In the genomic region with DNA sequence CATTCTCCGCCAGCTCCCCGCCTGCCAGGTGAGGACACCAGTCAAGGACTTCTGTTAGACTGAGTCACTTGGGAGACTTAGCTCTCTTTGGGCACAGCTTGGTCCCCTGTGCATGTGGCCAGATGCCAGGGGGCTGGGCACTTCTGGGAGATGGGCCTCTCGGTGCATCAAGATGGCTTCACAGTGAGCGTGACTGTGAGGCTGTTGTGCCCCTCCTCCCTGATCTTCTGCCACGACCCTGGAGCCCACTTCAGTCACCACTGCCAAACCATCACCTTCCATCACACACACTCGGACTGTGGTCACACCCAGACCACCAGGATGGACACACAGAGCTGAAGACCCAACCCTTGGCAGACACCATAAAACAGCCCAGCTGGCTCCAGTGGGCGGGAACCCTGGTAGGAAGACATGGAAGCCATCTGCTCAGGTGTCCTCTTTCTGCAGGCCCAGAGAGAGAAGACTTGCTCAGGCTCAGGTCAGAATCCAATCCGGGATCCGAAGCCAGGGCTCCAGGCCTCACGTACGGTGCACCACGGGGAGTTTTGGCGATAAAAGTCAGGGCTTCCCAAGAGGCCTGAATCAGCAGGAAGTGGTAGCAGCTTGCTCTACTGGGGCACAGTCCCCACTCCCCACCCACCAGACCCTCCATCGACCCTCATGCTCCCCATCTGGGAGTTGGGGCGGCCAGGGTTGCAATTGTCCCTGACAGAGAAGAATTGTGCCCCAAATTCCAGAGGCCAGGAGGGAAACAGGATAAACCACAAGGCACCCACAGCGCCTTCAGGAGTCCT, we compare ENCODE assay signal across 16 cellular contexts. TPM values are rescaled to one million over a fixed set of nuclear protein-coding genes. Genes with fewer than 3 reads are reported as not detected.
DNase-seq lines count a peak whose midpoint lies in the region; ATAC-seq, FAIRE-seq and TF ChIP-seq lines count a peak whose summit lies in the region.
"Had no signal": no experiment of that assay in that cellular context is flagged by ENCODE, and none has a peak within 500 bp of the region (broad histone marks: within the 10 kb centered on the region; RNA-seq: fewer than 3 reads in every experiment).

No MANE protein-coding gene starts in this region.

- no peak overlapping the region for H3K9ac ChIP-seq in endodermal cell (ENCODE audit: extremely low read depth, low read length, poor library complexity, severe bottlenecking)
- H3K9ac ChIP-seq in HepG2 (ENCODE audit: insufficient read depth, low read depth, low read length), result no peak overlapping the region

- peak overlapping the region; percentile 94 for H3K27ac Mint-ChIP-seq in activated T-cell treated with anti-CD3 and anti-CD28 coated beads, Interleukin-2, amount 50 U/mL, for 24 hours
- H3K27ac Mint-ChIP-seq in T-cell, result peak overlapping the region; percentile 95 to 96
- no peak overlapping the region for H3K27ac Mint-ChIP-seq in endodermal cell

- H3K79me2 ChIP-seq in HepG2 (ENCODE audit: insufficient read depth, low read length), result no peaks in the 10 kb centered on the region

- H3K4me2 ChIP-seq in HepG2 (ENCODE audit: low read depth, low read length), result no peak overlapping the region
- H3K4me2 ChIP-seq: PC-9 had no signal

- H3K4me3 Mint-ChIP-seq in activated T-cell treated with anti-CD3 and anti-CD28 coated beads, Interleukin-2, amount 50 U/mL, for 24 hours, result peak overlapping the region; percentile 52
- H3K4me3 Mint-ChIP-seq in T-cell, result peak overlapping the region in 1 of 3 donors; percentile 72
- no peak overlapping the region for H3K4me3 Mint-ChIP-seq in endodermal cell

- H3K9me3 Mint-ChIP-seq in activated T-cell treated with anti-CD3 and anti-CD28 coated beads, Interleukin-2, amount 50 U/mL, for 24 hours, result no peaks in the 10 kb centered on the region
- H3K9me3 Mint-ChIP-seq in T-cell, result no peaks in the 10 kb centered on the region
- H3K9me3 Mint-ChIP-seq in endodermal cell, result peaks cover 3% of the 10 kb centered on the region

- H4K20me1 ChIP-seq in HepG2 (ENCODE audit: insufficient read depth, low read length), result no peaks in the 10 kb centered on the region

- ATAC-seq in T-cell (replicated peaks in 1 of 4) (no peak), gastrocnemius medialis (peak in 1 of 2 donors; percentile 48), HepG2 (no peak)

- no peak overlapping the region for H2AFZ ChIP-seq in HepG2 (ENCODE audit: low read length)
- H2AFZ ChIP-seq: PC-9 had no signal

- TF ChIP-seq CTCF in endodermal cell (conservative IDR thresholded peaks at IDR 0.05), result no peak
- no peak for TF ChIP-seq CTCF in gastrocnemius medialis (IDR thresholded peaks at IDR 0.05 in 4 of 5, conservative IDR thresholded peaks at IDR 0.05 in 1 of 5)
- no peak for TF ChIP-seq CTCF in GM13977 (IDR thresholded peaks at IDR 0.05; ENCODE audit: extremely low read depth, insufficient read depth, missing control alignments)
- TF ChIP-seq CTCF in HepG2 (CRISPR knock-in tag; IDR thresholded peaks at IDR 0.05), result no peak

- H3K27me3 ChIP-seq in endodermal cell (ENCODE audit: control insufficient read depth, insufficient read depth, low read length, poor library complexity, severe bottlenecking) (no peaks in the 10 kb centered on the region), gastrocnemius medialis (no peaks in the 10 kb centered on the region), HepG2 (ENCODE audit: control insufficient read depth in 1 of 2, insufficient read depth in 2 of 2, low read length in 2 of 2) (peaks cover 0 to 22% of the 10 kb centered on the region in 2 experiments; a peak in 4 of 5 replicates)

- FAIRE-seq in HepG2 (lab: Jason Lieb, UNC), result no peak

- CTCF ChIA-PET in T-cell (lab: Charles Lee), result interaction anchor here (0.5 to 1.1 kb wide), 3 partner anchors 21 to 103 kb away, joined by 3 to 4 read pairs (median 3); no protein-coding TSS in a partner anchor
- CTCF ChIA-PET in HepG2 (lab: Yijun Ruan, JAX; ENCODE audit: low intra/inter-chr PET ratio, low total read pairs), result no interaction called here

- POLR2A ChIA-PET in T-cell (lab: Charles Lee), result no interaction called here
- POLR2A ChIA-PET in HepG2 (lab: Yijun Ruan, JAX), result no interaction called here

- H3K27ac ChIP-seq in endodermal cell (ENCODE audit: low read depth, low read length) (peak overlapping the region; percentile 12), gastrocnemius medialis (peak overlapping the region in 3 of 4 donors; percentile 24 to 60 (median 25)), HepG2 (ENCODE audit: extremely low read length, insufficient read depth, low read length) (no peak overlapping the region)
- H3K27ac ChIP-seq: PC-9 had no signal

- H3K36me3 ChIP-seq in endodermal cell (ENCODE audit: control insufficient read depth, insufficient read depth, low read length), result no peaks in the 10 kb centered on the region
- H3K36me3 ChIP-seq in gastrocnemius medialis, result no peaks in the 10 kb centered on the region
- H3K36me3 ChIP-seq in HepG2 (replicated peaks in 1 of 2; ENCODE audit: control insufficient read depth in 1 of 2, insufficient read depth in 2 of 2, low read length in 2 of 2), result no peaks in the 10 kb centered on the region

- TF ChIP-seq EP300 in HepG2 (IDR thresholded peaks at IDR 0.05; ENCODE audit: low read depth in 2 of 2, low read length in 2 of 2), result no peak
- TF ChIP-seq EP300 in HepG2 (CRISPR knock-in tag; IDR thresholded peaks at IDR 0.05; ENCODE audit: borderline replicate concordance), result no peak

- peak; percentile 38 for DNase-seq in activated T-cell treated with anti-CD3 and anti-CD28 coated beads, Interleukin-2, amount 50 U/mL, for 24 hours
- DNase-seq in activated T-cell treated with anti-CD3 and anti-CD28 coated beads for 4 hours (no peak), T-cell (peak in 1 of 34 experiments; percentile 21), endodermal cell (no peak), gastrocnemius medialis (no peak), GM13977 (ENCODE audit: low spot score) (no peak), HepG2 (ENCODE audit: low spot score) (no peak), AG08395 (ENCODE audit: low spot score) (no peak)
- DNase-seq: activated CD4-positive, alpha-beta T cell treated with anti-CD3 and anti-CD28 coated beads, Interleukin-2, amount 50 U/mL, for 1 hour; anterior cingulate cortex; dermis blood vessel endothelial cell; NCI-H510A; stimulated activated CD4-positive, alpha-beta T cell treated with anti-CD3 and anti-CD28 coated beads, Interleukin-1b, Interleukin-23, amount 100 ng/mL, for 48 hours had no signal

- H3K27me3 Mint-ChIP-seq in activated T-cell treated with anti-CD3 and anti-CD28 coated beads, Interleukin-2, amount 50 U/mL, for 24 hours, result no peaks in the 10 kb centered on the region
- no peaks in the 10 kb centered on the region for H3K27me3 Mint-ChIP-seq in T-cell
- H3K27me3 Mint-ChIP-seq in endodermal cell (ENCODE audit: insufficient read depth), result no peaks in the 10 kb centered on the region
- H3K27me3 Mint-ChIP-seq: progenitor cell of endocrine pancreas had no signal

- peaks cover 83% of the 10 kb centered on the region for H3K36me3 Mint-ChIP-seq in activated T-cell treated with anti-CD3 and anti-CD28 coated beads, Interleukin-2, amount 50 U/mL, for 24 hours (ENCODE audit: low read depth)
- H3K36me3 Mint-ChIP-seq in T-cell (no peaks in the 10 kb centered on the region), endodermal cell (ENCODE audit: low read depth) (no peaks in the 10 kb centered on the region)

- no TSS peak for BruUV-seq in HepG2 (replicated peaks; lab: Mats Ljungman, UMichigan)

- WGBS in endodermal cell (ENCODE audit: insufficient coverage in 1 of 2, insufficient read length in 1 of 2), 2 experiments, result 90 to 97% methylated on average over 14 to 16 of the region's 16 CpGs
- 12% methylated on average over 5 of the region's 16 CpGs for WGBS in HepG2 (ENCODE audit: low lambda C conversion rate)

- TF ChIP-seq POLR2A in gastrocnemius medialis (IDR thresholded peaks at IDR 0.05), result no peak
- TF ChIP-seq POLR2A in HepG2 (IDR thresholded peaks at IDR 0.05; ENCODE audit: insufficient read depth in 1 of 2, low read depth in 2 of 2, low read length in 2 of 2), result no peak

- H3K4me1 ChIP-seq in endodermal cell (ENCODE audit: control insufficient read depth, insufficient read depth, low read length) (no peaks in the 10 kb centered on the region), gastrocnemius medialis (peaks cover 3 to 22% of the 10 kb centered on the region in 2 donors), HepG2 (ENCODE audit: insufficient read depth, low read length) (no peaks in the 10 kb centered on the region)

- H3K4me3 ChIP-seq in endodermal cell (ENCODE audit: low read length) (no peak overlapping the region), gastrocnemius medialis (no peak overlapping the region), HepG2 (replicated peaks in 1 of 3; ENCODE audit: insufficient read depth in 1 of 3, low read depth in 2 of 3, low read length in 3 of 3) (no peak overlapping the region)
- H3K4me3 ChIP-seq: PC-9 had no signal

- no peak for TF ChIP-seq RAD21 in HepG2 (CRISPR knock-in tag; IDR thresholded peaks at IDR 0.05)

- peaks cover 4% of the 10 kb centered on the region for H3K9me3 ChIP-seq in endodermal cell (ENCODE audit: control insufficient read depth, low read length)
- no peaks in the 10 kb centered on the region for H3K9me3 ChIP-seq in gastrocnemius medialis
- no peaks in the 10 kb centered on the region for H3K9me3 ChIP-seq in HepG2 (ENCODE audit: low read length)

- in situ Hi-C loops in gastrocnemius medialis (cut with MboI; ENCODE audit: low sequenced_read_pairs in 4 of 4) (no loop called here), GM13977 (cut with MboI; ENCODE audit: low pct_unique_long_range_greater_than_20kb, low sequenced_read_pairs, unreplicated experiment) (no loop called here), HepG2 (cut with HindIII; ENCODE audit: extremely low pct_ligation_motif_present, low pct_unique_long_range_greater_than_20kb) (no loop called here)

- peaks cover 92% of the 10 kb centered on the region for H3K4me1 Mint-ChIP-seq in activated T-cell treated with anti-CD3 and anti-CD28 coated beads, Interleukin-2, amount 50 U/mL, for 24 hours (ENCODE audit: low read depth)
- peaks cover 80 to 91% (median 89%) of the 10 kb centered on the region in 3 donors for H3K4me1 Mint-ChIP-seq in T-cell
- no peaks in the 10 kb centered on the region for H3K4me1 Mint-ChIP-seq in endodermal cell

- intact Hi-C loops in gastrocnemius medialis (cut with DNase I; ENCODE audit: low total_unique reads) (no loop called here), HepG2 (cut with micrococcal nuclease; ENCODE audit: unreplicated experiment) (no loop called here)

RNA-seq across cellular contexts. Expression of a gene that starts 29.8 kb away (rescaled TPM):
- total RNA-seq in T-cell (100 to 1,000 TPM; 227 to 387 (median 255) TPM), endodermal cell (not detected), gastrocnemius medialis (under 1 TPM in 2 of 4 donors, not detected in 2; 0.46 to 0.53 TPM), HepG2 (2016; rRNA removed; fragmentation: Illumina TruSeq; extraction: Trizol) (not detected in 2 replicates)
- not detected for polyA plus RNA-seq in endodermal cell (2013, experiment 1 of 2)
- polyA plus RNA-seq in endodermal cell (2013, experiment 2 of 2), result not detected
- not detected in 2 replicates for total RNA-seq in HepG2 (2016; cell fraction: cytosol; rRNA removed; fragmentation: Illumina TruSeq; extraction: Trizol; ENCODE audit: low read depth)
- not detected in 2 replicates for total RNA-seq in HepG2 (2016; cell fraction: insoluble cytoplasmic fraction; rRNA removed; fragmentation: Illumina TruSeq; extraction: Trizol)
- not detected in 2 replicates for total RNA-seq in HepG2 (2016; cell fraction: membrane; rRNA removed; fragmentation: Illumina TruSeq; extraction: Trizol)
- not detected in 2 replicates for total RNA-seq in HepG2 (2016; cell fraction: nucleus; rRNA removed; fragmentation: Illumina TruSeq; extraction: Trizol)
- not detected in 2 replicates for polyA plus RNA-seq in HepG2 (2011; rRNA removed)
- not detected in 2 replicates for polyA plus RNA-seq in HepG2 (2011; cell fraction: cytosol; rRNA removed)
- polyA plus RNA-seq in HepG2 (2011; cell fraction: nucleus; rRNA removed), result not detected in 2 replicates
- not detected in 2 replicates for polyA plus RNA-seq in HepG2 (2012)
- polyA plus RNA-seq in HepG2 (2016; cell fraction: cytosol; fragmentation: Illumina TruSeq; extraction: Trizol; ENCODE audit: low read depth), result not detected in 2 replicates
- polyA plus RNA-seq in HepG2 (2016; cell fraction: insoluble cytoplasmic fraction; fragmentation: Illumina TruSeq; extraction: Trizol; ENCODE audit: low read depth), result not detected in 2 replicates
- polyA plus RNA-seq in HepG2 (2016; cell fraction: membrane; fragmentation: Illumina TruSeq; extraction: Trizol; ENCODE audit: low read depth), result not detected in 2 replicates
- polyA plus RNA-seq in HepG2 (2016; cell fraction: nucleus; fragmentation: Illumina TruSeq; extraction: Trizol; ENCODE audit: insufficient read depth, low read depth), result not detected in 2 replicates
- polyA minus RNA-seq in HepG2 (2011; rRNA and poly(A)+ RNA removed; ENCODE audit: low replicate concordance), result not detected in 2 replicates
- polyA minus RNA-seq in HepG2 (2011; cell fraction: cytosol; rRNA and poly(A)+ RNA removed), result not detected in 2 replicates
- not detected in 2 replicates for polyA minus RNA-seq in HepG2 (2011; cell fraction: nucleus; rRNA and poly(A)+ RNA removed)
- total RNA-seq: dermis blood vessel endothelial cell, PC-9, progenitor cell of endocrine pancreas, urinary bladder had no signal

Comparison
In these comparisons a context has a peak if more than half of its experiments do, and no peak if none do; other contexts are left out.
1. RNA of a gene that starts 29.8 kb away (total RNA-seq): 227 to 387 TPM in T-cell; 0.46 to 0.53 TPM in gastrocnemius medialis, not detected in endodermal cell and not detected in HepG2; every median in the first group is over 100 times any median in the second.